ENCODE assay signal across 8 cellular contexts in the genomic region with DNA sequence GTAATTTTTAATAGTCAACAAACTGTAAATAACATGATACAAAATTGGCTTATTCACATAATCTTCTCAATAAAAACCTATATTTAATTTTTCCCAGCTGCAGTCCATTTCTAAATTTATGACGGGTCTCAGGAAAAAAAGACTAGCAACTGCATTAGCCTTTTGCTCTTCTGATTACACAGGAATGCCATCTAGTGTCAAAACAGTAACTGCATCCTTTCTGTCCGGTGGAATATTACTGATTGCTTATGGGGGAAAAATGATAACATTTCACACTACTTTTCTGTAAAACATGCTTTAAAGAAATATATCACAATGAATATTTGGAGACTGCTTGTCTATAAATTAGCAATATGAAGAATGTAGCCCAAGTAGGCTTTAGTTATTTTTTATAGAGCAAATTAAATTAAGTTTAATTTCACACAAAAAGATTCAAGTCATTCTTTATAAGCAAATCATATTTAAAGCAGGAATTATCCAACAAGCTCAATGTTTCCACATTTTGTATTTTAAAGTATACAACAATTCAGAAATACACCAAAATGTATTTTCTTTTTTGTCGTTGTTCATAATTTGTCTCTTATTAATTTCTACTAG.
A peak's percentile ranks its signal among the peaks of the same experiment; 100 is the strongest.
DNase-seq lines count a peak whose midpoint lies in the region; ATAC-seq and TF ChIP-seq lines count a peak whose summit lies in the region.

No MANE protein-coding gene starts in this region.

- ATAC-seq in HG03025 (IDR thresholded peaks at IDR 0.05; ENCODE audit: low FRiP score, unreplicated experiment) (no peak), HG03196 (IDR thresholded peaks at IDR 0.05; ENCODE audit: unreplicated experiment) (no peak)

- TF ChIP-seq CTCF in OCI-LY3 (IDR thresholded peaks at IDR 0.05; ENCODE audit: low read depth, low read length), result peak; percentile 68

- POLR2A ChIA-PET in HEK293T (lab: Yijun Ruan, JAX), result no interaction called here

- H3K36me3 Mint-ChIP-seq in activated CD4-positive, alpha-beta T cell treated with anti-CD3 and anti-CD28 coated beads, Interleukin-2, amount 10 ng/mL, durations not matched to agents 24 days and 14 days (ENCODE audit: low read depth), result no peaks in the 10 kb centered on the region

- H3K27ac ChIP-seq in OCI-LY3 (ENCODE audit: low read length), result no peak overlapping the region

- H3K9me3 Mint-ChIP-seq in activated CD4-positive, alpha-beta T cell treated with anti-CD3 and anti-CD28 coated beads, Interleukin-2, amount 10 ng/mL, durations not matched to agents 24 days and 14 days, result no peaks in the 10 kb centered on the region

- intact Hi-C loops in activated CD4-positive, alpha-beta T cell treated with anti-CD3 and anti-CD28 coated beads, Interleukin-2, amount 10 ng/mL, durations not matched to agents 24 days and 14 days (cut with micrococcal nuclease), result no loop called here

- H3K4me1 ChIP-seq in OCI-LY3 (ENCODE audit: low read length), result no peaks in the 10 kb centered on the region

- no peaks in the 10 kb centered on the region for H4K20me1 ChIP-seq in OCI-LY3 (ENCODE audit: insufficient read depth, low read length)

- H3K27me3 ChIP-seq in OCI-LY3 (ENCODE audit: low read depth, low read length), result no peaks in the 10 kb centered on the region

- CTCF ChIA-PET in HEK293T (lab: Yijun Ruan, JAX), result interaction anchor here (1.1 kb wide), 1 partner anchor 290 kb away, joined by 4 read pairs; no protein-coding TSS in a partner anchor

- no peak overlapping the region for H3K27ac Mint-ChIP-seq in activated CD4-positive, alpha-beta T cell treated with anti-CD3 and anti-CD28 coated beads, Interleukin-2, amount 10 ng/mL, durations not matched to agents 24 days and 14 days

- DNase-seq in A172 (ENCODE audit: low spot score) (peak; percentile 50), HEK293T (ENCODE audit: extremely low spot score) (peak; percentile 18), fibroblast of the conjunctiva (ENCODE audit: low read depth) (peak; percentile 2), GOT3 (lab: John Stamatoyannopoulos, UW) (no peak)
- DNase-seq in activated CD4-positive, alpha-beta T cell treated with anti-CD3 and anti-CD28 coated beads, Interleukin-2, amount 10 ng/mL, durations not matched to agents 24 days and 14 days, result no peak

- H3K27me3 Mint-ChIP-seq in activated CD4-positive, alpha-beta T cell treated with anti-CD3 and anti-CD28 coated beads, Interleukin-2, amount 10 ng/mL, durations not matched to agents 24 days and 14 days, result no peaks in the 10 kb centered on the region

- H3K79me2 ChIP-seq in OCI-LY3 (ENCODE audit: low read length), result no peaks in the 10 kb centered on the region

- H3K4me1 Mint-ChIP-seq in activated CD4-positive, alpha-beta T cell treated with anti-CD3 and anti-CD28 coated beads, Interleukin-2, amount 10 ng/mL, durations not matched to agents 24 days and 14 days, result no peaks in the 10 kb centered on the region

- no peak overlapping the region for H2AFZ ChIP-seq in OCI-LY3 (ENCODE audit: low read depth, low read length)

- no peak overlapping the region for H3K4me3 Mint-ChIP-seq in activated CD4-positive, alpha-beta T cell treated with anti-CD3 and anti-CD28 coated beads, Interleukin-2, amount 10 ng/mL, durations not matched to agents 24 days and 14 days

- no peaks in the 10 kb centered on the region for H3K36me3 ChIP-seq in OCI-LY3 (replicated peaks; ENCODE audit: low read depth, low read length)

- H3K9me3 ChIP-seq in OCI-LY3 (ENCODE audit: insufficient read depth, low read length), result no peaks in the 10 kb centered on the region

- H3K4me2 ChIP-seq in OCI-LY3 (ENCODE audit: low read length), result no peak overlapping the region

- H3K9ac ChIP-seq in OCI-LY3 (ENCODE audit: low read length), result no peak overlapping the region

- no peak overlapping the region for H3K4me3 ChIP-seq in OCI-LY3 (ENCODE audit: low read length)

TF ChIP-seq in HEK293T, 16 proteins besides CTCF, POLR2A, EP300 and RAD21:
- no peak for TF ChIP-seq SP1 (IDR thresholded peaks at IDR 0.05)
- no peak for TF ChIP-seq SUZ12 (IDR thresholded peaks at IDR 0.05)

Comparison
In these comparisons a context has a peak if more than half of its experiments do, and no peak if none do; other contexts are left out.
1. DNase-seq: peak in A172 (single experiment), HEK293T (single experiment) and fibroblast of the conjunctiva (single experiment); none in activated CD4-positive, alpha-beta T cell treated with anti-CD3 and anti-CD28 coated beads, Interleukin-2, amount 10 ng/mL, durations not matched to agents 24 days and 14 days (single experiment) and GOT3 (single experiment).